Comparison of ENCODE assay signal across 27 cellular contexts in genomic region chr9:105455836-105456475, GRCh38.
"Had no signal": no experiment of that assay in that cellular context is flagged by ENCODE, and none has a peak within 500 bp of the region (broad histone marks: within the 10 kb centered on the region; RNA-seq: fewer than 3 reads in every experiment).

No MANE protein-coding gene starts in this region.

- H3K4me1 ChIP-seq: ascending aorta had no signal

- DNase-seq: activated CD4-positive, alpha-beta T cell treated with anti-CD3 and anti-CD28 coated beads, Interleukin-2, amount 10 ng/mL, durations not matched to agents 24 days and 14 days; activated CD4-positive, alpha-beta T cell treated with anti-CD3 and anti-CD28 coated beads, Interleukin-2, amount 50 U/mL, for 48 hours; activated CD4-positive, CD25-positive, alpha-beta regulatory T cell treated with anti-CD3 and anti-CD28 coated beads, Interleukin-2, amount 50 U/mL, for 72 hours; activated CD8-positive, alpha-beta memory T cell treated with anti-CD3 and anti-CD28 coated beads, Interleukin-2, amount 10 ng/mL, durations not matched to agents 7 days and 5 days; activated effector memory CD4-positive, alpha-beta T cell treated with Interleukin-2 at 50 U/mL for 16 hours; activated naive CD4-positive, alpha-beta T cell; activated naive CD8-positive, alpha-beta T cell treated with anti-CD3 and anti-CD28 coated beads, Interleukin-2, amount 50 U/mL, for 24 hours; activated T-cell treated with anti-CD3 and anti-CD28 coated beads, Interleukin-2, amount 50 U/mL, for 24 hours; amniotic stem cell; body of pancreas; Karpas-422; MM.1S; NCI-H1105; NCI-H1436; NCI-H1694 treated with DMSO at 0.1 percent for 48 hours; NCI-H2029 treated with DMSO at 0.1 percent for 48 hours; NCI-H345; NCI-H510A; NCI-H526 treated with DMSO at 0.1 percent for 48 hours; NCI-H82; OCI-M1; RPMI8226 had no signal

- FAIRE-seq: bronchial epithelial cell had no signal

- H3K27ac ChIP-seq: ascending aorta, body of pancreas had no signal

- ATAC-seq: activated CD8-positive, alpha-beta memory T cell treated with anti-CD3 and anti-CD28 coated beads, Interleukin-2, amount 10 ng/mL, durations not matched to agents 7 days and 5 days; activated naive CD8-positive, alpha-beta T cell treated with anti-CD3 and anti-CD28 coated beads, Interleukin-2, amount 50 U/mL, for 24 hours; body of pancreas; Panc1; Right ventricle myocardium inferior; WTC11 had no signal

- H3K4me3 ChIP-seq: ascending aorta, body of pancreas had no signal

- H3K27me3 ChIP-seq: ascending aorta, body of pancreas had no signal

- H3K36me3 ChIP-seq: ascending aorta had no signal

- H3K9me3 ChIP-seq: ascending aorta, body of pancreas had no signal
